14 cellular contexts compared by ENCODE assay signal in genomic region chr4:138948918-138949317, GRCh38.
A peak's percentile ranks its signal among the peaks of the same experiment; 100 is the strongest.
DNase-seq lines count a peak whose midpoint lies in the region; ATAC-seq and TF ChIP-seq lines count a peak whose summit lies in the region.
"Had no signal": no experiment of that assay in that cellular context is flagged by ENCODE, and none has a peak within 500 bp of the region (broad histone marks: within the 10 kb centered on the region; RNA-seq: fewer than 3 reads in every experiment).

No MANE protein-coding gene starts in this region.

- H3K9me3 ChIP-seq in PC-3 (ENCODE audit: low read length) (no peaks in the 10 kb centered on the region), mesodermal cell (ENCODE audit: control insufficient read depth, low read length) (no peaks in the 10 kb centered on the region), upper lobe of right lung (no peaks in the 10 kb centered on the region)

- no peak overlapping the region for H3K27ac ChIP-seq in PC-3 (ENCODE audit: low read length)
- peak overlapping the region; percentile 39 for H3K27ac ChIP-seq in mesodermal cell (ENCODE audit: low read depth, low read length, severe bottlenecking)
- no peak overlapping the region for H3K27ac ChIP-seq in upper lobe of right lung

- POLR2A ChIA-PET in PC-3 (lab: Charles Lee; ENCODE audit: unreplicated experiment), result interaction anchor here (0.6 kb wide), 1 partner anchor 92 kb away, joined by 4 read pairs; no protein-coding TSS in a partner anchor

- CTCF ChIA-PET in PC-3 (lab: Charles Lee), result no interaction called here

- H3K79me2 ChIP-seq in PC-3 (ENCODE audit: low read length), result no peaks in the 10 kb centered on the region

- H3K9me2 ChIP-seq in PC-3 (replicated peaks; ENCODE audit: low read length), result no peaks in the 10 kb centered on the region

- DNase-seq in PC-3 (peak; percentile 49), upper lobe of right lung (no peak), NCI-H1436 (lab: John Stamatoyannopoulos, UW) (no peak), NCI-H446 (lab: John Stamatoyannopoulos, UW) (no peak)
- DNase-seq: ACHN, COR-L47, NCI-H187 treated with DMSO at 0.1 percent for 48 hours, NCI-H446 treated with DMSO at 0.1 percent for 48 hours, NCI-H748 treated with DMSO at 0.1 percent for 48 hours had no signal

- no peak for TF ChIP-seq CTCF in PC-3 (conservative IDR thresholded peaks at IDR 0.05; ENCODE audit: low read depth, low read length)
- TF ChIP-seq CTCF in upper lobe of right lung (IDR thresholded peaks at IDR 0.05), result no peak

- H3K27me3 ChIP-seq in PC-3 (ENCODE audit: low read length), result no peaks in the 10 kb centered on the region
- no peaks in the 10 kb centered on the region for H3K27me3 ChIP-seq in upper lobe of right lung

- BruUV-seq in PC-3 (replicated peaks; lab: Mats Ljungman, UMichigan), result no TSS peak

- 88 to 95% methylated on average over 2 of the region's 2 CpGs for WGBS in mesodermal cell (ENCODE audit: insufficient coverage in 2 of 2), 2 experiments

- H3K36me3 ChIP-seq in PC-3 (ENCODE audit: low read depth, low read length) (no peaks in the 10 kb centered on the region), mesodermal cell (ENCODE audit: control insufficient read depth, insufficient read depth, low read length) (no peaks in the 10 kb centered on the region), upper lobe of right lung (no peaks in the 10 kb centered on the region)

- H3K9ac ChIP-seq in PC-3 (ENCODE audit: low read length), result no peak overlapping the region

- peaks cover 13% of the 10 kb centered on the region; the same call in 1 of the 2 replicates for H3K4me1 ChIP-seq in PC-3 (ENCODE audit: insufficient read depth, low read length)
- H3K4me1 ChIP-seq in mesodermal cell (ENCODE audit: control insufficient read depth, insufficient read depth, low read length, poor library complexity, severe bottlenecking), result peaks cover 13% of the 10 kb centered on the region
- H3K4me1 ChIP-seq in upper lobe of right lung, result no peaks in the 10 kb centered on the region

- H2AFZ ChIP-seq in PC-3 (ENCODE audit: low read length), result 0 out of 2 replicates have a peak overlapping the region, but pooled peaks have one; percentile 22

- intact Hi-C loops in PC-3 (cut with micrococcal nuclease), result no loop called here
- intact Hi-C loops in upper lobe of right lung (cut with DNase I), result no loop called here

- no peaks in the 10 kb centered on the region for H4K20me1 ChIP-seq in PC-3 (ENCODE audit: low read length)

- ATAC-seq in PC-3, result no peak
- ATAC-seq in esophagus mucosa, result peak; percentile 52
- peak; percentile 77 for ATAC-seq in upper lobe of right lung
- ATAC-seq in GM18858 (IDR thresholded peaks at IDR 0.05; ENCODE audit: unreplicated experiment), result no peak
- ATAC-seq: GM23338, HCT116 had no signal

- H3F3A ChIP-seq in PC-3 (ENCODE audit: low read length, unreplicated experiment), result no peaks in the 10 kb centered on the region

- no peak overlapping the region for H3K4me2 ChIP-seq in PC-3 (ENCODE audit: low read length)
- H3K4me2 ChIP-seq: GM23338 had no signal

- H3K4me3 ChIP-seq in PC-3 (ENCODE audit: low read length), result no peak overlapping the region
- no peak overlapping the region for H3K4me3 ChIP-seq in mesodermal cell (ENCODE audit: extremely low read depth, insufficient read depth, low read length, poor library complexity, severe bottlenecking)
- H3K4me3 ChIP-seq in upper lobe of right lung, result no peak overlapping the region
- H3K4me3 ChIP-seq: GM23338 had no signal

Comparison
In these comparisons a context has a peak if more than half of its experiments do, and no peak if none do; other contexts are left out.
1. ATAC-seq: peak in esophagus mucosa (single experiment) and upper lobe of right lung (single experiment); none in PC-3 (single experiment) and GM18858 (single experiment).